21 cellular contexts compared by ENCODE assay signal in the genomic region with DNA sequence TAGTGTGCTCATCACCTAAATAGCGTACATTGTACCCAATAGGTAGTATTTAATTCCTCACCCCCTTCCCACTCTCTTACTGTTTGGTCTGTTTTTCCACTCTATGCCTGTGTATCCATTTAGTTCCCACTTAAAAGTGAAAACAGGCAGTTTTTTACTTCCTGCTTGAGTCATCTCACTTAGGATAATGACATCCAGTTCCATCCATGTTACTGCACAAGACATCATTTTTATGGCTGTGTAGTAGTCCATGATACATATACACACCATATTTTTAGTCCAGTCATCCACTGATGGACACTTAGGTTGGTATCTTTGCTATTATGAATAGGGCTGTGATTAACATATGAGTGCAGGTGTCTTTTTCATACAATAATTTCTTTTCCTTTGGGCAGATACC. TPM values are rescaled to one million over a fixed set of nuclear protein-coding genes. Genes with fewer than 3 reads are reported as not detected.
DNase-seq lines count a peak whose midpoint lies in the region; ATAC-seq, FAIRE-seq and TF ChIP-seq lines count a peak whose summit lies in the region.
"Had no signal": no experiment of that assay in that cellular context is flagged by ENCODE, and none has a peak within 500 bp of the region (broad histone marks: within the 10 kb centered on the region; RNA-seq: fewer than 3 reads in every experiment).

No MANE protein-coding gene starts in this region.

- H3K4me1 ChIP-seq in CD4-positive, alpha-beta memory T cell (ENCODE audit: insufficient read depth, low read length) = peaks cover 86% of the 10 kb centered on the region
- H3K4me1 ChIP-seq in mucosa of descending colon (ENCODE audit: low read depth) = peaks cover 42% of the 10 kb centered on the region
- H3K4me1 ChIP-seq in thyroid gland = no peaks in the 10 kb centered on the region
- peaks cover 37% of the 10 kb centered on the region for H3K4me1 ChIP-seq in MM.1S (ENCODE audit: low read length)

- no peak for TF ChIP-seq POLR2A in thyroid gland (IDR thresholded peaks at IDR 0.05)

- H3K4me3 ChIP-seq in CD4-positive, alpha-beta memory T cell (ENCODE audit: low read length in 2 of 2) = no peak overlapping the region
- H3K4me3 ChIP-seq in mucosa of descending colon = no peak overlapping the region
- H3K4me3 ChIP-seq in thyroid gland (replicated peaks in 1 of 3) = no peak overlapping the region
- H3K4me3 ChIP-seq in MM.1S (ENCODE audit: low read length) = no peak overlapping the region

- ATAC-seq in activated naive CD8-positive, alpha-beta T cell treated with anti-CD3 and anti-CD28 coated beads, Interleukin-2, amount 10 ng/mL, durations not matched to agents 7 days and 5 days (ENCODE audit: low read depth) = no peak
- ATAC-seq in mucosa of descending colon = peak; percentile 60
- ATAC-seq: HCT116, left cardiac atrium had no signal

- POLR2A ChIA-PET in CD4-positive, alpha-beta memory T cell (lab: Charles Lee; ENCODE audit: partially characterized antibody) = interaction anchor here (1.0 to 13.3 kb wide), 5 partner anchors 9 to 52 kb away, joined by 3 to 393 read pairs (median 4); partner anchors contain the start of gene STK17A
- POLR2A ChIA-PET in activated naive CD8-positive, alpha-beta T cell treated with anti-CD3 and anti-CD28 coated beads, Interleukin-2, amount 10 ng/mL, durations not matched to agents 7 days and 5 days (lab: Charles Lee) = interaction anchor here (1.0 kb wide), 1 partner anchor 56 kb away, joined by 6 read pairs; no protein-coding TSS in a partner anchor

- H3K79me2 ChIP-seq in MM.1S (ENCODE audit: low read length) = peaks cover 95% of the 10 kb centered on the region

- 95 to 96% methylated on average over 1 of the region's 1 CpG for WGBS in thyroid gland, 2 donors

- peaks cover 12 to 35% of the 10 kb centered on the region in 2 donors for H3K36me3 Mint-ChIP-seq in CD4-positive, alpha-beta memory T cell
- peaks cover 25% of the 10 kb centered on the region for H3K36me3 Mint-ChIP-seq in activated naive CD8-positive, alpha-beta T cell treated with anti-CD3 and anti-CD28 coated beads, Interleukin-2, amount 10 ng/mL, durations not matched to agents 7 days and 5 days

- no peaks in the 10 kb centered on the region for H3F3A ChIP-seq in MM.1S (ENCODE audit: insufficient read depth, low read length)

- no peaks in the 10 kb centered on the region for H3K9me3 ChIP-seq in CD4-positive, alpha-beta memory T cell (ENCODE audit: control insufficient read depth in 1 of 2, low read length in 2 of 2)
- H3K9me3 ChIP-seq in mucosa of descending colon (no peaks in the 10 kb centered on the region), thyroid gland (no peaks in the 10 kb centered on the region), MM.1S (replicated peaks; ENCODE audit: insufficient read depth, low read length) (no peaks in the 10 kb centered on the region)

- peak overlapping the region in 7 of 8 donors; percentile 10 to 88 (median 79) for H3K4me3 Mint-ChIP-seq in CD4-positive, alpha-beta memory T cell
- peak overlapping the region; percentile 59 for H3K4me3 Mint-ChIP-seq in activated naive CD8-positive, alpha-beta T cell treated with anti-CD3 and anti-CD28 coated beads, Interleukin-2, amount 10 ng/mL, durations not matched to agents 7 days and 5 days
- H3K4me3 Mint-ChIP-seq: nephron; T-helper 2 cell treated with Interferon-gamma antibody and Interleukin-4, amounts not matched to agents 5 μg/mL and 100 μg/mL, for 36 hours had no signal

- H4K20me1 ChIP-seq in MM.1S (ENCODE audit: insufficient read depth, low read length) = peaks cover 6% of the 10 kb centered on the region; the same call in 1 of the 2 replicates

- H3K36me3 ChIP-seq in CD4-positive, alpha-beta memory T cell (ENCODE audit: insufficient read depth, low read length) = no peaks in the 10 kb centered on the region
- H3K36me3 ChIP-seq in mucosa of descending colon (ENCODE audit: low read depth) (no peaks in the 10 kb centered on the region), thyroid gland (no peaks in the 10 kb centered on the region), MM.1S (replicated peaks; ENCODE audit: insufficient read depth, low read length) (no peaks in the 10 kb centered on the region; the same call in 1 of the 2 replicates)

- FAIRE-seq in GM19239 (lab: Jason Lieb, UNC) = peak; percentile 76
- FAIRE-seq: endothelial cell of umbilical vein had no signal

- peaks cover 63 to 89% (median 75%) of the 10 kb centered on the region in 4 donors for H3K4me1 Mint-ChIP-seq in CD4-positive, alpha-beta memory T cell
- peaks cover 71% of the 10 kb centered on the region for H3K4me1 Mint-ChIP-seq in activated naive CD8-positive, alpha-beta T cell treated with anti-CD3 and anti-CD28 coated beads, Interleukin-2, amount 10 ng/mL, durations not matched to agents 7 days and 5 days
- H3K4me1 Mint-ChIP-seq: nephron had no signal

- H3K9me2 ChIP-seq in MM.1S (replicated peaks; ENCODE audit: insufficient read depth, low read length) = no peaks in the 10 kb centered on the region

- intact Hi-C loops in CD4-positive, alpha-beta memory T cell (cut with micrococcal nuclease) = no loop called here
- intact Hi-C loops in mucosa of descending colon (cut with DNase I, micrococcal nuclease) (no loop called here), thyroid gland (cut with DNase I) (no loop called here)

- no peak for DNase-seq in CD4-positive, alpha-beta memory T cell
- DNase-seq in GM19239 (ENCODE audit: insufficient read length, low spot score) = no peak
- no peak for DNase-seq in activated naive CD8-positive, alpha-beta T cell treated with anti-CD3 and anti-CD28 coated beads, Interleukin-2, amount 10 ng/mL, durations not matched to agents 7 days and 5 days
- DNase-seq in mucosa of descending colon = no peak
- DNase-seq in thyroid gland = no peak
- DNase-seq in MM.1S = no peak
- DNase-seq in NCI-H510A (lab: John Stamatoyannopoulos, UW) = no peak
- DNase-seq in NCI-H1092 treated with DMSO at 0.1 percent for 48 hours (lab: John Stamatoyannopoulos, UW) = no peak
- DNase-seq: activated CD4-positive, alpha-beta T cell treated with anti-CD3 and anti-CD28 coated beads for 48 hours; activated effector memory CD4-positive, alpha-beta T cell treated with anti-CD3 and anti-CD28 coated beads, Interleukin-2, amount 50 U/mL, for 16 hours; central memory CD4-positive, alpha-beta T cell; left cardiac atrium; NCI-H187; NCI-H69; retina; stimulated activated CD4-positive, alpha-beta T cell treated with anti-CD3 and anti-CD28 coated beads, Interleukin-2, amount 100 ng/mL, for 24 hours had no signal

- H3K27me3 Mint-ChIP-seq in CD4-positive, alpha-beta memory T cell = no peaks in the 10 kb centered on the region
- no peaks in the 10 kb centered on the region for H3K27me3 Mint-ChIP-seq in activated naive CD8-positive, alpha-beta T cell treated with anti-CD3 and anti-CD28 coated beads, Interleukin-2, amount 10 ng/mL, durations not matched to agents 7 days and 5 days

- peak overlapping the region; percentile 27 for H3K27ac ChIP-seq in CD4-positive, alpha-beta memory T cell (ENCODE audit: low read depth, low read length)
- H3K27ac ChIP-seq in thyroid gland (no peak overlapping the region), MM.1S (ENCODE audit: low read length) (no peak overlapping the region)
- H3K27ac ChIP-seq: C4-2B had no signal

- H3K9me3 Mint-ChIP-seq in CD4-positive, alpha-beta memory T cell = peaks cover 0 to 2% (median 0%) of the 10 kb centered on the region in 8 donors
- no peaks in the 10 kb centered on the region for H3K9me3 Mint-ChIP-seq in activated naive CD8-positive, alpha-beta T cell treated with anti-CD3 and anti-CD28 coated beads, Interleukin-2, amount 10 ng/mL, durations not matched to agents 7 days and 5 days
- H3K9me3 Mint-ChIP-seq: nephron; T-helper 2 cell treated with Interferon-gamma antibody and Interleukin-4, amounts not matched to agents 5 μg/mL and 100 μg/mL, for 36 hours had no signal

- H2AFZ ChIP-seq in MM.1S (ENCODE audit: low read length) = no peak overlapping the region

- no peak for TF ChIP-seq CTCF in mucosa of descending colon (IDR thresholded peaks at IDR 0.05)
- no peak for TF ChIP-seq CTCF in thyroid gland (IDR thresholded peaks at IDR 0.05)
- no peak for TF ChIP-seq CTCF in MM.1S (IDR thresholded peaks at IDR 0.05; ENCODE audit: low read length)

- no peak overlapping the region for H3K4me2 ChIP-seq in MM.1S (ENCODE audit: low read depth, low read length)

- CTCF ChIA-PET in CD4-positive, alpha-beta memory T cell (lab: Charles Lee; ENCODE audit: partially characterized antibody) = interaction anchor here (1.2 to 3.2 kb wide), 2 partner anchors 10 to 107 kb away, joined by 4 to 15 read pairs; partner anchors contain the start of gene STK17A

- no peaks in the 10 kb centered on the region for H3K27me3 ChIP-seq in CD4-positive, alpha-beta memory T cell (ENCODE audit: insufficient read depth, low read length)
- H3K27me3 ChIP-seq in thyroid gland (no peaks in the 10 kb centered on the region), MM.1S (replicated peaks; ENCODE audit: insufficient read depth, low read length) (no peaks in the 10 kb centered on the region)

- peak overlapping the region; percentile 5 to 93 (median 82) for H3K27ac Mint-ChIP-seq in CD4-positive, alpha-beta memory T cell
- H3K27ac Mint-ChIP-seq in activated naive CD8-positive, alpha-beta T cell treated with anti-CD3 and anti-CD28 coated beads, Interleukin-2, amount 10 ng/mL, durations not matched to agents 7 days and 5 days = peak overlapping the region; percentile 74
- H3K27ac Mint-ChIP-seq: T-helper 2 cell treated with Interferon-gamma antibody and Interleukin-4, amounts not matched to agents 5 μg/mL and 100 μg/mL, for 36 hours had no signal

- H3K9ac ChIP-seq in MM.1S (ENCODE audit: low read length) = no peak overlapping the region

RNA-seq across cellular contexts. Expression of gene STK17A, which starts 10.1 kb away (rescaled TPM):
- total RNA-seq in CD4-positive, alpha-beta memory T cell = 100 to 1,000 TPM; 118 to 119 TPM
- polyA plus RNA-seq in CD4-positive, alpha-beta memory T cell = 100 to 1,000 TPM; 139 to 168 TPM
- 100 to 1,000 TPM; 106 TPM for total RNA-seq in activated naive CD8-positive, alpha-beta T cell treated with anti-CD3 and anti-CD28 coated beads, Interleukin-2, amount 10 ng/mL, durations not matched to agents 7 days and 5 days
- total RNA-seq in mucosa of descending colon (10 to 100 TPM; 17.9 to 30.0 (median 19.5) TPM), thyroid gland (10 to 100 TPM in 3 of 4 donors, 1 to 10 TPM in 1; 7.9 to 22.9 (median 16.4) TPM)
